ENCODE assay signal across 1 cellular context in the genomic region with DNA sequence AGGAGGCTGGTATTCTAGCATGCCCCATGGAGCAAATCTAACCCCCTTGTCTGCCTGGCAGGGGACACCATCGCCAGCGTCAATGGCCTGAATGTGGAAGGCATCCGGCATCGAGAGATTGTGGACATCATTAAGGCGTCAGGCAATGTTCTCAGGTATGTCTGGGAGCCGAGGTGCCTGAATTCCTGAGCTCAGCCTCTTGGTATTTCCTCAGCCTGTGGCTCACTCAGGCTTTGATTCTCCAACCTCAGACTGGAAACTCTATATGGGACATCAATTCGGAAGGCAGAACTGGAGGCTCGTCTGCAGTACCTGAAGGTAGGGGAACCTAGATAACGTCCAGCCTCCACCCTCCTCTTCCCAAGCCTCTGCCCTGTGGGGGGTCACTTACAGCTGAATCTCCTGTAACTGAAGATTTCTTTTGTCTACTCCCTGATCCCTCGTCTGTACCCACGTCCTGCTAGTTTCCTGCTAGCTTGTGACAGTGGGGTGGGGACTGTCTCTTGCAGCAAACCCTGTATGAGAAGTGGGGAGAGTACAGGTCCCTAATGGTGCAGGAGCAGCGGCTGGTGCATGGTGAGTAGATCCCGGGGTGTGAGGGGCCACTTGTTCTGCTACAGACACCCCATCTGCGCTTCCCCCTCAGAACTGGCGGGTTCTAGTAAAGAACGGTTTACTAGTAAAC.
TF ChIP-seq lines count a peak whose summit lies in the region.

No MANE protein-coding gene starts in this region.

TF ChIP-seq in H1, 55 proteins besides CTCF, POLR2A, EP300 and RAD21:
- TF ChIP-seq KDM1A (IDR thresholded peaks at IDR 0.05; ENCODE audit: borderline replicate concordance, low read length) (no peak), CBX8 (IDR thresholded peaks at IDR 0.05; ENCODE audit: borderline replicate concordance, low read depth, low read length) (no peak), CHD1 (IDR thresholded peaks at IDR 0.05; ENCODE audit: low read depth, low read length) (no peak), NANOG (IDR thresholded peaks at IDR 0.05; ENCODE audit: insufficient read depth, low read depth, low read length, poor library complexity, severe bottlenecking) (no peak), EZH2 (IDR thresholded peaks at IDR 0.05; ENCODE audit: low read depth, low read length, severe bottlenecking) (peak; percentile 8), JUND (IDR thresholded peaks at IDR 0.05; ENCODE audit: low read length) (no peak), EGR1 (IDR thresholded peaks at IDR 0.05; ENCODE audit: borderline replicate concordance, low read depth, low read length) (no peak), ZNF274 (IDR thresholded peaks at IDR 0.05; ENCODE audit: borderline replicate concordance, extremely low read depth, low read length) (no peak), HDAC2 (IDR thresholded peaks at IDR 0.05; ENCODE audit: borderline replicate concordance in 1 of 2, low read depth in 2 of 2, low read length in 2 of 2) (no peak), SUZ12 (IDR thresholded peaks at IDR 0.05; ENCODE audit: low read length) (0 out of 2 replicates have a peak, but pooled peaks have one; percentile 1)
- TF ChIP-seq, protein P1, sequence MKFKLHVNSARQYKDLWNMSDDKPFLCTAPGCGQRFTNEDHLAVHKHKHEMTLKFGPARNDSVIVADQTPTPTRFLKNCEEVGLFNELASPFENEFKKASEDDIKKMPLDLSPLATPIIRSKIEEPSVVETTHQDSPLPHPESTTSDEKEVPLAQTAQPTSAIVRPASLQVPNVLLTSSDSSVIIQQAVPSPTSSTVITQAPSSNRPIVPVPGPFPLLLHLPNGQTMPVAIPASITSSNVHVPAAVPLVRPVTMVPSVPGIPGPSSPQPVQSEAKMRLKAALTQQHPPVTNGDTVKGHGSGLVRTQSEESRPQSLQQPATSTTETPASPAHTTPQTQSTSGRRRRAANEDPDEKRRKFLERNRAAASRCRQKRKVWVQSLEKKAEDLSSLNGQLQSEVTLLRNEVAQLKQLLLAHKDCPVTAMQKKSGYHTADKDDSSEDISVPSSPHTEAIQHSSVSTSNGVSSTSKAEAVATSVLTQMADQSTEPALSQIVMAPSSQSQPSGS (IDR thresholded peaks at IDR 0.05; ENCODE audit: low read length), result no peak
TF ChIP-seq in H1: peak in this region for 2.
